ENCODE assay signal across 9 cellular contexts in the genomic region with DNA sequence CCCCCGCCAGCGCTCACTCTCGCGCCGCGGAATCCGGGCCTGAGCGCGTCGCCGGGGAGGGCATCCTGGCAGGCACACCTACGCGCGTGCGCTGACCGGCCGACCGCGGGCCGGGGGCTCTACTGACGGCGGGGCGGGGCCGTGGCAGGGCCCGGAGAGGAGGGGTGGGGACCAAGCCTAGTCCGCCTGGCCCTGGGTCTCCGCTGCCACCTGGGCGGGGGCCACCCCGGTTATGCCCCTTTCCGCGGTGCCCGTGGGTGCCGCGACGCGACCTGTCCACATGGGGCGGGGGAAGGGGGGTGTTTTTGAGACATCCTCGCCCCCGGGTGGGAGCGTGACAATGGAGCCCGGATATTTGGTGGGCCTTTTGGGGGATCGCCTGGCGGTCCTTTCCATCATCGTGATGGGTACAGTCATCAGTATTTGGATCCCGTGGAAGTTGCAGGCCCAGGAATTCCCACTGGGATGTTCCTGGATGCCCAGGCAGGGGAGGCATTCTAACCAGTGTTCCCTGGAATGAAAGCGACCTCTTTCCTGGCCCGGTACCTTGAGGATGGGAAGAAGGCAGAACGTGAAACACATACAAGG. TPM values are rescaled to one million over a fixed set of nuclear protein-coding genes. Genes with fewer than 3 reads are reported as not detected.
DNase-seq lines count a peak whose midpoint lies in the region; ATAC-seq and TF ChIP-seq lines count a peak whose summit lies in the region.
"Had no signal": no experiment of that assay in that cellular context is flagged by ENCODE, and none has a peak within 500 bp of the region (broad histone marks: within the 10 kb centered on the region; RNA-seq: fewer than 3 reads in every experiment).

No MANE protein-coding gene starts in this region.

- ATAC-seq in left lobe of liver (peak; percentile 7), HG02970 (IDR thresholded peaks at IDR 0.05; ENCODE audit: low FRiP score, unreplicated experiment) (no peak), GM19463 (IDR thresholded peaks at IDR 0.05; ENCODE audit: unreplicated experiment) (no peak)
- ATAC-seq in activated CD4-positive, CD25-positive, alpha-beta regulatory T cell treated with anti-CD3 and anti-CD28 coated beads, Interleukin-2, amount 50 U/mL, for 24 hours: no peak

- peak; percentile 42 to 63 for DNase-seq in NCI-H187 (lab: John Stamatoyannopoulos, UW)
- no peak for DNase-seq in NCI-H187 treated with DMSO at 0.1 percent for 48 hours (lab: John Stamatoyannopoulos, UW)
- peak; percentile 31 for DNase-seq in astrocyte of the hippocampus (ENCODE audit: low read depth, low spot score)
- DNase-seq in left lobe of liver (ENCODE audit: low spot score): no peak
- no peak for DNase-seq in suprapubic skin (ENCODE audit: low spot score in 2 of 2)

- no peak overlapping the region for H3K27ac ChIP-seq in suprapubic skin
- H3K27ac ChIP-seq: SK-N-MC had no signal

- peaks cover 75% of the 10 kb centered on the region for H3K27me3 ChIP-seq in suprapubic skin

- no peak for TF ChIP-seq EP300 in suprapubic skin (IDR thresholded peaks at IDR 0.05)

- no peaks in the 10 kb centered on the region for H3K9me3 ChIP-seq in suprapubic skin

- peaks cover 29% of the 10 kb centered on the region for H3K4me1 ChIP-seq in suprapubic skin

- H3K36me3 ChIP-seq in suprapubic skin: no peaks in the 10 kb centered on the region

- 49% methylated on average over 4 of the region's 48 CpGs for WGBS in suprapubic skin

- TF ChIP-seq POLR2A in suprapubic skin (IDR thresholded peaks at IDR 0.05): no peak

- peak overlapping the region; percentile 55 for H3K4me3 ChIP-seq in suprapubic skin

- TF ChIP-seq CTCF in suprapubic skin (IDR thresholded peaks at IDR 0.05): no peak

RNA-seq across cellular contexts. Expression of a gene that starts 2.2 kb away (rescaled TPM):
- total RNA-seq in left lobe of liver (2.8 TPM), suprapubic skin (1 to 10 TPM in 3 of 4 donors, under 1 TPM in 1; 0.98 to 3.3 (median 1.9) TPM)

Comparison
In these comparisons a context has a peak if more than half of its experiments do, and no peak if none do; other contexts are left out.
1. DNase-seq: peak in NCI-H187 (2 of 2) and astrocyte of the hippocampus (single experiment); none in NCI-H187 treated with DMSO at 0.1 percent for 48 hours (single experiment), left lobe of liver (single experiment) and suprapubic skin (0 of 2).